Comparison of ENCODE assay signal across 8 cellular contexts in genomic region chr11:57458060-57458409, GRCh38. TPM values are rescaled to one million over a fixed set of nuclear protein-coding genes. Genes with fewer than 3 reads are reported as not detected.
DNase-seq lines count a peak whose midpoint lies in the region; ATAC-seq and TF ChIP-seq lines count a peak whose summit lies in the region.

No MANE protein-coding gene starts in this region.

- ATAC-seq in heart right ventricle = peak in 2 of 8 donors; percentile 5 to 8
- no peak for ATAC-seq in Right ventricle myocardium superior (ENCODE audit: poor library complexity)
- no peak for ATAC-seq in T-helper 17 cell
- peak; percentile 2 for ATAC-seq in left lung
- no peak for ATAC-seq in HG03460 (IDR thresholded peaks at IDR 0.05; ENCODE audit: unreplicated experiment)

- peaks cover 4 to 42% (median 35%) of the 10 kb centered on the region in 9 donors for H3K4me1 ChIP-seq in heart right ventricle
- peaks cover 31 to 44% of the 10 kb centered on the region in 2 donors for H3K4me1 ChIP-seq in left lung
- H3K4me1 ChIP-seq in urinary bladder (ENCODE audit: insufficient read depth) = no peaks in the 10 kb centered on the region

- H3K27me3 Mint-ChIP-seq in T-helper 17 cell (peaks cover 38% of the 10 kb centered on the region), chondrocyte (ENCODE audit: low read depth) (peaks cover 57% of the 10 kb centered on the region)

- H3K4me3 ChIP-seq in heart right ventricle (peak overlapping the region in 9 of 10 donors; percentile 35 to 57 (median 51)), left lung (peak overlapping the region; percentile 29 to 47), urinary bladder (ENCODE audit: low read depth, low read length) (peak overlapping the region; percentile 43)

- WGBS in heart right ventricle, 2 donors = 2 to 4% methylated on average over 9 to 16 of the region's 16 CpGs
- 2% methylated on average over 16 of the region's 16 CpGs for WGBS in urinary bladder

- peak overlapping the region; percentile 96 for H3K4me3 Mint-ChIP-seq in T-helper 17 cell
- H3K4me3 Mint-ChIP-seq in chondrocyte (ENCODE audit: unreplicated experiment) = no peak overlapping the region

- H3K27me3 ChIP-seq in heart right ventricle (peaks cover 13 to 59% (median 47%) of the 10 kb centered on the region in 7 donors), left lung (peaks cover 11 to 57% of the 10 kb centered on the region in 2 donors)

- H3K4me1 Mint-ChIP-seq in T-helper 17 cell (peaks cover 23% of the 10 kb centered on the region), chondrocyte (ENCODE audit: low read depth) (peaks cover 24% of the 10 kb centered on the region)

- H3K36me3 ChIP-seq in heart right ventricle (no peaks in the 10 kb centered on the region), left lung (no peaks in the 10 kb centered on the region), urinary bladder (ENCODE audit: insufficient read depth) (no peaks in the 10 kb centered on the region)

- TF ChIP-seq CTCF in heart right ventricle (IDR thresholded peaks at IDR 0.05) (no peak), left lung (IDR thresholded peaks at IDR 0.05) (no peak), chondrocyte (IDR thresholded peaks at IDR 0.05) (no peak)

- H3K9me3 ChIP-seq in heart right ventricle = no peaks in the 10 kb centered on the region
- H3K9me3 ChIP-seq in T-helper 17 cell (ENCODE audit: control insufficient read depth, low read length, poor library complexity, severe bottlenecking) = no peaks in the 10 kb centered on the region
- no peaks in the 10 kb centered on the region for H3K9me3 ChIP-seq in left lung

- H3K9me3 Mint-ChIP-seq in chondrocyte (ENCODE audit: low read depth) = no peaks in the 10 kb centered on the region

- H3K27ac Mint-ChIP-seq in T-helper 17 cell (no peak overlapping the region), chondrocyte (ENCODE audit: unreplicated experiment) (no peak overlapping the region)

- DNase-seq in heart right ventricle (no peak), Right ventricle myocardium superior (no peak), T-helper 17 cell (peak in 1 of 3 donors; percentile 19), left lung (no peak), NCI-H1092 (lab: John Stamatoyannopoulos, UW) (no peak), chondrocyte (ENCODE audit: low spot score) (no peak)

- H3K36me3 Mint-ChIP-seq in T-helper 17 cell (ENCODE audit: low read depth) = peaks cover 5% of the 10 kb centered on the region
- H3K36me3 Mint-ChIP-seq in chondrocyte (ENCODE audit: low read depth) = no peaks in the 10 kb centered on the region

- H3K27ac ChIP-seq in heart right ventricle (peak overlapping the region in 1 of 10 donors; percentile 6), left lung (no peak overlapping the region), urinary bladder (ENCODE audit: low read depth) (no peak overlapping the region)

- intact Hi-C loops in heart right ventricle (cut with DNase I) = loop anchor here (1.0 to 10.0 kb wide), 13 partner anchors 23 to 1057 kb away; partner anchors contain the start of gene YPEL4 (in 5 of the 10)
- intact Hi-C loops in Right ventricle myocardium superior (cut with DNase I) = loop anchor here (5.0 kb wide), 1 partner anchor 184 kb away; no protein-coding TSS in a partner anchor
- intact Hi-C loops in left lung (cut with DNase I) = loop anchor here in 1 of 2 donors (5.0 kb wide), 1 partner anchor 69 kb away; no protein-coding TSS in a partner anchor

RNA-seq across cellular contexts. Expression of gene RTN4RL2, which starts 2.3 kb away (rescaled TPM):
- total RNA-seq in heart right ventricle = 1 to 10 TPM in 3 of 10 donors, under 1 TPM in 7; 0.33 to 1.5 (median 0.87) TPM
- polyA plus RNA-seq in heart right ventricle = 1 to 10 TPM in 1 of 2 donors, under 1 TPM in 1; 0.88 to 1.3 TPM
- 1.9 TPM for total RNA-seq in Right ventricle myocardium superior
- under 1 TPM in 1 of 2 donors, not detected in 1; 0.23 TPM for total RNA-seq in T-helper 17 cell
- total RNA-seq in left lung = 1 to 10 TPM; 2.5 to 4.8 TPM
- 0.58 TPM for total RNA-seq in urinary bladder
- polyA plus RNA-seq in urinary bladder = 1.4 TPM
- 0.31 to 0.57 TPM in 2 of 3 replicates, not detected in the other for total RNA-seq in chondrocyte

RNA-seq across cellular contexts. Expression of gene SLC43A3, which starts 31.1 kb away (rescaled TPM):
- 10 to 100 TPM; 12.1 to 36.2 (median 19.8) TPM for total RNA-seq in heart right ventricle
- 10 to 100 TPM; 16.6 to 24.7 TPM for polyA plus RNA-seq in heart right ventricle
- total RNA-seq in Right ventricle myocardium superior = 20.0 TPM
- 10 to 100 TPM; 12.1 to 13.8 TPM for total RNA-seq in T-helper 17 cell
- 100 to 1,000 TPM in 1 of 2 donors, 10 to 100 TPM in 1; 95.6 to 185 TPM for total RNA-seq in left lung
- total RNA-seq in urinary bladder = 27.3 TPM
- 39.7 TPM for polyA plus RNA-seq in urinary bladder
- 10.8 to 12.6 TPM (median 12.4 TPM) in 3 replicates for total RNA-seq in chondrocyte

RNA-seq across cellular contexts. Expression of gene SLC43A1, which starts 57.5 kb away (rescaled TPM):
- total RNA-seq in heart right ventricle (1 to 10 TPM; 3.4 to 8.9 (median 4.7) TPM), Right ventricle myocardium superior (5.4 TPM), T-helper 17 cell (1 to 10 TPM; 7.8 to 8.0 TPM), left lung (10 to 100 TPM; 11.8 to 25.3 TPM), urinary bladder (16.8 TPM), chondrocyte (5.2 to 5.6 TPM (median 5.3 TPM) in 3 replicates)
- polyA plus RNA-seq in heart right ventricle (10 to 100 TPM in 1 of 2 donors, 1 to 10 TPM in 1; 6.7 to 16.5 TPM), urinary bladder (33.0 TPM)
